ENCODE assay signal across 8 cellular contexts in the genomic region with DNA sequence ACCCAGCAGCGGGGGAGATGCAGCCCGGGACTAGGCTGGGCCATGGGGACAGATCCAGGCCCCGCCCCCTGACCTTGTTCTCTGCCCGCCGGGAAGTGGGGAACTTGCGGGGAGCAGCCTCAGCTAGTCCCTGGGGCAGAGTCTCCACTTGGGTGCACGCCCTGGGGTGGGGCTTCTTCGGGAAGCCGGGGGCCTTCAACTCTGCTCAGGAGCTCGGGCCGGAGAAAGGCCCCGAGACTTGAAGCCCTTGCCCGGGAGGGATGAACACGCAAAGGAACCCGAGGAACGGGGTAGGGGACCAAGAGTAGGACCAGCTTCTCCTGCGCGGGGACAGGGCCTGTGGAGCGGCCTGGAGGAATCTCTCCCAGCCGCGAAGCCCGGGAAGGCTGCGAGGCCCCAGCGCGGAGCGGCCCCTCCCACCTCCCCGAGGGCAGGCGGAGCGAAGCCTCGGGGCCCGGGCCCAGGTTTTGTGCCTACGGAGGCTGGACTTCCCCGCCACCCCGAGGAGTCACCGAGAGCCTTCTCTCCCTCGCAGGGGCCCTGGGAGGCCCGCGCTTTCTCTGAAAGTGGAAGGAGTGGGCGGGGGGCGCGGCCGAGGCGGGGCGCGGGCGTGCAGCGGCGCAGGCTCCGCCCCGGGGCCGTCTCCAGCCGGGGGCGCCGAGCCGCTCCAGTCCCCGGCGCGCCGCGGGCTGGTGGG.
A peak's percentile ranks its signal among the peaks of the same experiment; 100 is the strongest.
DNase-seq lines count a peak whose midpoint lies in the region; ATAC-seq lines count a peak whose summit lies in the region.

A gene (plus strand): TSS at position 670 of the 697 bp plus-strand sequence. CDS start 54 bp downstream, outside the sequence.

- peak; percentile 7 for DNase-seq in NCI-H2029 (lab: John Stamatoyannopoulos, UW)
- DNase-seq in NCI-H2029 treated with DMSO at 0.1 percent for 48 hours (lab: John Stamatoyannopoulos, UW): no peak
- peak; percentile 51 to 59 for DNase-seq in NCI-H1930 (lab: John Stamatoyannopoulos, UW)
- DNase-seq in activated CD4-positive, CD25-positive, alpha-beta regulatory T cell (lab: John Stamatoyannopoulos, UW): peak; percentile 22 to 84 (median 60)
- peak; percentile 62 for DNase-seq in central memory CD4-positive, alpha-beta T cell
- peak; percentile 87 for DNase-seq in left kidney (ENCODE audit: low read depth, low spot score)
- peak; percentile 85 for DNase-seq in stimulated activated CD4-positive, alpha-beta T cell treated with anti-CD3 and anti-CD28 coated beads, Interleukin-2, amount 100 ng/mL, for 4 hours (ENCODE audit: low read depth)

- ATAC-seq in HG02840 (IDR thresholded peaks at IDR 0.05; ENCODE audit: low FRiP score, unreplicated experiment): peak; percentile 68
